8 cellular contexts compared by ENCODE assay signal in the genomic region with DNA sequence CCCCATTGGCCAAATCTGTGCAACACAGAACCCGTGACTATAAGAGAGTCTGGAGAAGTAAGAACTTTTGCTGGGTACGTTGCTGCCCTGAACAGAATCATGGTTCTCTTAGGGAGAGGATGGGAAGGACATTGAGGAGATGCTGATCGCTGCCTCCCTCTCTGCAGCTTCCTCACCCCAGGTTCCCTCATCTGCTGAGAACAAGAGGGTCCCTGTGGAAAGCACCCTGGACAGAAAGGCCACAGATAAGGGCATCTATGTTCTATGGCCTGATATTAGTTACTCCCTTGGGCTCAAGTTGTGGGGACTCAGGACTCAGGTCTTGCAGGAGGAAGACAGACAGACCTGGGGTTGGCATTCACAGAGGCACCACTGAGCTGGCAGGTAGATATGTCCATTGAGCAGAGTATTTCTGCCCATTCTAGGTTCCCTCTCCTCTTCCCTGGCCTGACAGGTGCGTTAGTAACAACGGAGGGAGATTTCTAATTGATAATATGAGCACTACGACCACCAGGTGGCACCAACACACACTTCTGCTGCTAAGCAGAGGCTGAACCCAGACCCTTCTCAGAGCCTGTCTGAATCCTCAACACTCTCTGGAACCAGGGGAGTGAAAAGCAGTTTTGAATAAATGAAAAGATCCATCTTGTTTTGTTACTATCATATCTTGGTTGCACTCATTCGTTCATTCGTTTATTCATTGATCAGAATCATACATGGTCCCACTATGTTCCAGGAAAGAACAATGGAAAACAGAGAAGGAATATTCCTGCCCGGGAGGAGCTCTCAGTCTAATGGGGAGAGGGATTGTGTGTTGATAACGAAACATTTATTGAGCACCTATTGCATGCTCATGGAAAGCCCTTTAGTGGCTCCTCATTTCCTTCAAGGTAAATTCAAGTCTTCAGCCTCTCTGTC. TPM values are rescaled to one million over a fixed set of nuclear protein-coding genes. Genes with fewer than 3 reads are reported as not detected.
A peak's percentile ranks its signal among the peaks of the same experiment; 100 is the strongest.
DNase-seq lines count a peak whose midpoint lies in the region; ATAC-seq and TF ChIP-seq lines count a peak whose summit lies in the region.

No MANE protein-coding gene starts in this region.

- no peak overlapping the region for H2AFZ ChIP-seq in neural progenitor cell (replicated peaks)

- H3K9me3 Mint-ChIP-seq in neural progenitor cell: no peaks in the 10 kb centered on the region

- no peaks in the 10 kb centered on the region for H3K79me2 ChIP-seq in neural progenitor cell (ENCODE audit: low read depth)

- H3K4me1 ChIP-seq in A673 (ENCODE audit: insufficient read depth, low read length, poor library complexity, severe bottlenecking): no peaks in the 10 kb centered on the region
- H3K4me1 ChIP-seq in neural progenitor cell: no peaks in the 10 kb centered on the region
- H3K4me1 ChIP-seq in tibial nerve: peaks cover 0 to 6% (median 0%) of the 10 kb centered on the region in 4 donors

- peak; percentile 80 for TF ChIP-seq CTCF in A673 (conservative IDR thresholded peaks at IDR 0.05; ENCODE audit: low read depth, low read length)
- TF ChIP-seq CTCF in fibroblast of mammary gland (conservative IDR thresholded peaks at IDR 0.05; ENCODE audit: control insufficient read depth, insufficient read depth, low read depth, low read length): peak; percentile 64
- peak; percentile 81 for TF ChIP-seq CTCF in neural progenitor cell (IDR thresholded peaks at IDR 0.05)
- peak; percentile 56 to 70 (median 65) for TF ChIP-seq CTCF in tibial nerve (IDR thresholded peaks at IDR 0.05)

- no TSS peak for BruUV-seq in A673 (replicated peaks; lab: Mats Ljungman, UMichigan)

- H3K27ac ChIP-seq in A673 (ENCODE audit: low read depth, low read length, poor library complexity, severe bottlenecking) (no peak overlapping the region), neural progenitor cell (no peak overlapping the region), tibial nerve (no peak overlapping the region)

- H3K4me3 Mint-ChIP-seq in neural progenitor cell: no peak overlapping the region

- peaks cover 2% of the 10 kb centered on the region for H3K27me3 Mint-ChIP-seq in neural progenitor cell (ENCODE audit: insufficient read depth, low read depth)

- intact Hi-C loops in A673 (cut with micrococcal nuclease; ENCODE audit: unreplicated experiment): loop anchor here (1.0 kb wide), 1 partner anchor 130 kb away; no protein-coding TSS in a partner anchor

- no peaks in the 10 kb centered on the region for H3K36me3 Mint-ChIP-seq in neural progenitor cell

- no peak for TF ChIP-seq POLR2A in tibial nerve (IDR thresholded peaks at IDR 0.05)

- H3K27me3 ChIP-seq in A673 (replicated peaks; ENCODE audit: insufficient read depth, low read depth, low read length, poor library complexity): no peaks in the 10 kb centered on the region
- peaks cover 15% of the 10 kb centered on the region for H3K27me3 ChIP-seq in neural progenitor cell
- H3K27me3 ChIP-seq in tibial nerve: peaks cover 0 to 8% of the 10 kb centered on the region in 2 donors

- H3K4me1 Mint-ChIP-seq in neural progenitor cell: no peaks in the 10 kb centered on the region

- H3F3A ChIP-seq in neural progenitor cell (ENCODE audit: low read depth): no peaks in the 10 kb centered on the region

- DNase-seq in A673 (ENCODE audit: low spot score) (peak; percentile 74), HK-2 (ENCODE audit: unreplicated experiment) (peak; percentile 33), OCI-M1 (lab: John Stamatoyannopoulos, UW) (peak; percentile 55), activated T-cell treated with anti-CD3 and anti-CD28 coated beads for 48 hours (ENCODE audit: low read depth) (peak; percentile 44), fibroblast of mammary gland (ENCODE audit: low read depth) (peak; percentile 55), neural progenitor cell (ENCODE audit: low spot score) (peak; percentile 88), tibial nerve (ENCODE audit: low spot score in 2 of 2) (peak; percentile 51 to 84)

- WGBS in tibial nerve, 2 donors: 26 to 32% methylated on average over 10 of the region's 10 CpGs

- H3K9me3 ChIP-seq in A673 (ENCODE audit: low read depth, low read length, poor library complexity, severe bottlenecking) (no peaks in the 10 kb centered on the region), neural progenitor cell (ENCODE audit: low read depth) (no peaks in the 10 kb centered on the region), tibial nerve (no peaks in the 10 kb centered on the region)

- no peak overlapping the region for H3K4me2 ChIP-seq in neural progenitor cell

- POLR2A ChIA-PET in A673 (lab: Charles Lee; ENCODE audit: low non-redundant PET): no interaction called here

- CTCF ChIA-PET in A673 (lab: Charles Lee): interaction anchor here (0.9 kb wide), 1 partner anchor 130 kb away, joined by 3 read pairs; no protein-coding TSS in a partner anchor

- TF ChIP-seq EP300 in tibial nerve (IDR thresholded peaks at IDR 0.05): no peak

- peak; percentile 72 for ATAC-seq in GM18499 (IDR thresholded peaks at IDR 0.05; ENCODE audit: insufficient read depth, unreplicated experiment)

- H3K4me3 ChIP-seq in A673 (ENCODE audit: low read depth, low read length, poor library complexity, severe bottlenecking): no peak overlapping the region
- H3K4me3 ChIP-seq in fibroblast of mammary gland (ENCODE audit: control insufficient read depth, low read depth, low read length): no peak overlapping the region
- H3K4me3 ChIP-seq in neural progenitor cell: no peak overlapping the region
- no peak overlapping the region for H3K4me3 ChIP-seq in tibial nerve

- no peak overlapping the region for H3K27ac Mint-ChIP-seq in neural progenitor cell

- peaks cover 4% of the 10 kb centered on the region for H4K20me1 ChIP-seq in neural progenitor cell (ENCODE audit: low read depth)

- H3K36me3 ChIP-seq in A673 (ENCODE audit: insufficient read depth, low read length, poor library complexity, severe bottlenecking) (no peaks in the 10 kb centered on the region), neural progenitor cell (no peaks in the 10 kb centered on the region), tibial nerve (no peaks in the 10 kb centered on the region)

- no peak overlapping the region for H3K9ac ChIP-seq in neural progenitor cell

RNA-seq across cellular contexts. Expression of a gene that starts 56.4 kb away (rescaled TPM):
- not detected in 2 replicates for total RNA-seq in A673 (2021)
- not detected in 2 replicates for total RNA-seq in neural progenitor cell (ENCODE audit: low replicate concordance)
- under 1 TPM in 3 of 4 donors, not detected in 1; 0.22 to 0.59 (median 0.30) TPM for total RNA-seq in tibial nerve

Comparison
In these comparisons a context has a peak if more than half of its experiments do, and no peak if none do; other contexts are left out.
1. DNase-seq: peak in every context shown above with its lines; median percentile 88 in neural progenitor cell; 74 in A673; 68 in tibial nerve; 55 in OCI-M1; 55 in fibroblast of mammary gland; 44 in activated T-cell treated with anti-CD3 and anti-CD28 coated beads for 48 hours; 33 in HK-2.